Comparison of ENCODE assay signal across 24 cellular contexts in genomic region chr9:123772967-123773366, GRCh38.
"Had no signal": no experiment of that assay in that cellular context is flagged by ENCODE, and none has a peak within 500 bp of the region (broad histone marks: within the 10 kb centered on the region; RNA-seq: fewer than 3 reads in every experiment).

No MANE protein-coding gene starts in this region.

- H3K9me3 ChIP-seq: heart right ventricle, pancreas, psoas muscle, right atrium auricular region, spleen, thyroid gland, upper lobe of right lung had no signal

- H3K27ac ChIP-seq: cardiac muscle cell, epithelial cell of prostate, heart right ventricle, pancreas, psoas muscle, right atrium auricular region, spleen, thyroid gland, upper lobe of right lung had no signal

- DNase-seq: activated CD4-positive, alpha-beta T cell treated with anti-CD3 and anti-CD28 coated beads, Interleukin-2, amount 10 ng/mL, durations not matched to agents 24 days and 14 days; activated CD4-positive, CD25-positive, alpha-beta regulatory T cell; activated CD8-positive, alpha-beta memory T cell treated with anti-CD3 and anti-CD28 coated beads, Interleukin-2, amount 10 ng/mL, durations not matched to agents 7 days and 5 days; activated CD8-positive, alpha-beta T cell treated with anti-CD3 and anti-CD28 coated beads for 36 hours; activated effector memory CD4-positive, alpha-beta T cell treated with anti-CD3 and anti-CD28 coated beads, Interleukin-2, amount 50 U/mL, for 16 hours; activated naive CD4-positive, alpha-beta T cell treated with anti-CD3 and anti-CD28 coated beads, Interleukin-2, amount 10 ng/mL, durations not matched to agents 7 days and 5 days; activated T-cell treated with anti-CD3 and anti-CD28 coated beads for 4 hours; cortex of kidney; heart right ventricle; islet precursor cell; left cardiac atrium; midbrain; natural killer cell; pancreas; psoas muscle; spleen; stimulated activated CD4-positive, alpha-beta T cell treated with anti-CD3 and anti-CD28 coated beads, Interleukin-4, amount 100 ng/mL, for 1 hour; stimulated activated naive CD4-positive, alpha-beta T cell; T1000; thyroid gland; upper lobe of right lung had no signal

- H3K27me3 ChIP-seq: cardiac muscle cell, heart right ventricle, pancreas, right atrium auricular region, spleen, thyroid gland, upper lobe of right lung had no signal

- H3K4me3 ChIP-seq: cardiac muscle cell, heart right ventricle, pancreas, psoas muscle, right atrium auricular region, spleen, thyroid gland, upper lobe of right lung had no signal

- H3K4me1 ChIP-seq: pancreas, psoas muscle, right atrium auricular region had no signal

- H3K36me3 ChIP-seq: cardiac muscle cell, heart right ventricle, pancreas, right atrium auricular region, spleen, thyroid gland, upper lobe of right lung had no signal
